ENCODE assay signal across 1 cellular context in the genomic region with DNA sequence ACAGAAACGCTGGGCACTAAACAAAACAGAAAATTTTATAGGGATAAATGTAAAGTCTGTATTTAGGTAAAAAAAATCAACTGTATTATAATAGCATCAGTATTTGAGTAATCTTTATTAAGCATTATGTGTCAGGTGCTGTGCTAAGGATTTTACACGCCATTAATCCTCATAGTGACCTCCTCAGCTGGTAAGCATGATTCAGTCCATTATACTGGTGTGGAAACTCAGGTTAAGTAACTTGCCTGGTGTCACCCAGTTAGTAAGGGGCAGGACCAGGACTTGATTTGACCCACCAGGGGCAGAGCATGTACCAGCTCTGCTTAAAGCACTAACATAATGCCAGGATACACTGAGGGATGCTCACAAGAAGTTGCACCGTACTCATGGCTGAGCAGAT.
TF ChIP-seq lines count a peak whose summit lies in the region.

No MANE protein-coding gene starts in this region.

TF ChIP-seq in GM12878, 131 proteins besides CTCF, POLR2A, EP300 and RAD21 (continued from another document):
- TF ChIP-seq, protein P1, sequence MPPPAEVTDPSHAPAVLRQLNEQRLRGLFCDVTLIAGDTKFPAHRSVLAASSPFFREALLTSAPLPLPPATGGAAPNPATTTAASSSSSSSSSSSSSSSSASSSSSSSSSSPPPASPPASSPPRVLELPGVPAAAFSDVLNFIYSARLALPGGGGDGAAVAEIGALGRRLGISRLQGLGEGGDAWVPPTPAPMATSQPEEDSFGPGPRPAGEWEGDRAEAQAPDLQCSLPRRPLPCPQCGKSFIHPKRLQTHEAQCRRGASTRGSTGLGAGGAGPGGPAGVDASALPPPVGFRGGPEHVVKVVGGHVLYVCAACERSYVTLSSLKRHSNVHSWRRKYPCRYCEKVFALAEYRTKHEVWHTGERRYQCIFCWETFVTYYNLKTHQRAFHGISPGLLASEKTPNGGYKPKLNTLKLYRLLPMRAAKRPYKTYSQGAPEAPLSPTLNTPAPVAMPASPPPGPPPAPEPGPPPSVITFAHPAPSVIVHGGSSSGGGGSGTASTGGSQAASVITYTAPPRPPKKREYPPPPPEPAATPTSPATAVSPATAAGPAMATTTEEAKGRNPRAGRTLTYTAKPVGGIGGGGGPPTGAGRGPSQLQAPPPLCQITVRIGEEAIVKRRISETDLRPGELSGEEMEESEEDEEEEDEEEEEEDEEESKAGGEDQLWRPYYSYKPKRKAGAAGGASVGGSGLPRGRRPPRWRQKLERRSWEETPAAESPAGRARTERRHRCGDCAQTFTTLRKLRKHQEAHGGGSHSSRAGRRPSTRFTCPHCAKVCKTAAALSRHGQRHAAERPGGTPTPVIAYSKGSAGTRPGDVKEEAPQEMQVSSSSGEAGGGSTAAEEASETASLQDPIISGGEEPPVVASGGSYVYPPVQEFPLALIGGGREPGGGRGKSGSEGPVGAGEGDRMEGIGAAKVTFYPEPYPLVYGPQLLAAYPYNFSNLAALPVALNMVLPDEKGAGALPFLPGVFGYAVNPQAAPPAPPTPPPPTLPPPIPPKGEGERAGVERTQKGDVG (CRISPR knock-in tag; IDR thresholded peaks at IDR 0.05): no peak
- TF ChIP-seq TCF12 (IDR thresholded peaks at IDR 0.05; ENCODE audit: low read depth, low read length) (no peak), JUND (IDR thresholded peaks at IDR 0.05; ENCODE audit: low read depth, low read length) (no peak), TCF3 (IDR thresholded peaks at IDR 0.05; ENCODE audit: borderline replicate concordance, insufficient read depth, low read depth, low read length) (no peak), RBBP5 (conservative IDR thresholded peaks at IDR 0.05) (no peak), HCFC1 (IDR thresholded peaks at IDR 0.05; ENCODE audit: low read length) (no peak)
- TF ChIP-seq, protein P2, sequence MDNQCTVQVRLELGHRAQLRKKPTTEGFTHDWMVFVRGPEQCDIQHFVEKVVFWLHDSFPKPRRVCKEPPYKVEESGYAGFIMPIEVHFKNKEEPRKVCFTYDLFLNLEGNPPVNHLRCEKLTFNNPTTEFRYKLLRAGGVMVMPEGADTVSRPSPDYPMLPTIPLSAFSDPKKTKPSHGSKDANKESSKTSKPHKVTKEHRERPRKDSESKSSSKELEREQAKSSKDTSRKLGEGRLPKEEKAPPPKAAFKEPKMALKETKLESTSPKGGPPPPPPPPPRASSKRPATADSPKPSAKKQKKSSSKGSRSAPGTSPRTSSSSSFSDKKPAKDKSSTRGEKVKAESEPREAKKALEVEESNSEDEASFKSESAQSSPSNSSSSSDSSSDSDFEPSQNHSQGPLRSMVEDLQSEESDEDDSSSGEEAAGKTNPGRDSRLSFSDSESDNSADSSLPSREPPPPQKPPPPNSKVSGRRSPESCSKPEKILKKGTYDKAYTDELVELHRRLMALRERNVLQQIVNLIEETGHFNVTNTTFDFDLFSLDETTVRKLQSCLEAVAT (IDR thresholded peaks at IDR 0.05): no peak
TF ChIP-seq in GM12878: peak in this region for 0.
